ENCODE assay signal across 17 cellular contexts in the genomic region with DNA sequence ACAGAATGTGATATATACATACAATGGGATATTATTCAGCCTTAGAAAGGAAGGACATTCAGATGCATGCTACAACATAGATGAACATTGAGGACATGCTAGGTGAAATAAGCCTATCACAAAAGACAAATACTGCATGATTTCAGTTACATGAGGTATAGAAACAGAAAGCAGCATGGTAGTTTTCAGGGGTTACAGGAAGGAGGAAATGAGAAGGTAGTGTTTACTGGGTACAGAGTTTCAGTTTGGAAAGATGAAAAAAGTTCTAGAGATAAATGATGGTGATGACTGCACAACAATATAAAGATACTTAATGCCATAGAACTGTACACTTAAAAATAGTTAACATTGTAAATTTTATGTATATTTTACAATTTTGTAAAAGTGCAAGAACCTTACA.
DNase-seq lines count a peak whose midpoint lies in the region; ATAC-seq and TF ChIP-seq lines count a peak whose summit lies in the region.
"Had no signal": no experiment of that assay in that cellular context is flagged by ENCODE, and none has a peak within 500 bp of the region (broad histone marks: within the 10 kb centered on the region; RNA-seq: fewer than 3 reads in every experiment).

No MANE protein-coding gene starts in this region.

- no peaks in the 10 kb centered on the region for H3K27me3 ChIP-seq in ascending aorta
- H3K27me3 ChIP-seq: thyroid gland had no signal

- H3K27ac ChIP-seq in ascending aorta = no peak overlapping the region
- H3K27ac ChIP-seq: lower lobe of right lung, PC-9, thyroid gland had no signal

- no peaks in the 10 kb centered on the region for H3K9me3 ChIP-seq in ascending aorta
- H3K9me3 ChIP-seq: lower lobe of right lung, thyroid gland had no signal

- TF ChIP-seq CTCF in ascending aorta (IDR thresholded peaks at IDR 0.05) = no peak

- H3K4me3 ChIP-seq in ascending aorta = no peak overlapping the region
- H3K4me3 ChIP-seq: lower lobe of right lung, PC-9, thyroid gland had no signal

- no peaks in the 10 kb centered on the region for H3K4me1 ChIP-seq in ascending aorta
- H3K4me1 ChIP-seq: thyroid gland had no signal

- ATAC-seq in GM18519 (IDR thresholded peaks at IDR 0.05; ENCODE audit: low FRiP score, unreplicated experiment) = peak; percentile 95
- peak; percentile 54 for ATAC-seq in GM19468 (IDR thresholded peaks at IDR 0.05; ENCODE audit: extremely low read depth, unreplicated experiment)
- ATAC-seq in HG02884 (IDR thresholded peaks at IDR 0.05; ENCODE audit: unreplicated experiment) = peak; percentile 68
- peak; percentile 53 for ATAC-seq in HG03571 (IDR thresholded peaks at IDR 0.05; ENCODE audit: unreplicated experiment)
- no peak for ATAC-seq in HG02623 (IDR thresholded peaks at IDR 0.05; ENCODE audit: unreplicated experiment)
- ATAC-seq: activated naive CD4-positive, alpha-beta T cell treated with anti-CD3 and anti-CD28 coated beads, Interleukin-2, amount 50 U/mL, for 72 hours; lower lobe of right lung; naive thymus-derived CD4-positive, alpha-beta T cell had no signal

- intact Hi-C loops in ascending aorta (cut with DNase I) = no loop called here

- DNase-seq in ascending aorta (ENCODE audit: low spot score in 2 of 2) = no peak
- no peak for DNase-seq in SIG-M5 (lab: John Stamatoyannopoulos, UW)
- no peak for DNase-seq in AG20443 (ENCODE audit: low spot score)
- DNase-seq: activated CD4-positive, CD25-positive, alpha-beta regulatory T cell; effector CD8-positive, alpha-beta T cell; IMR-90; lower lobe of right lung; naive thymus-derived CD4-positive, alpha-beta T cell; PC-9; SW 1271; thyroid gland had no signal

- H3K36me3 ChIP-seq in ascending aorta = no peaks in the 10 kb centered on the region
- H3K36me3 ChIP-seq: lower lobe of right lung, thyroid gland had no signal
